ENCODE assay signal across 24 cellular contexts in genomic region chr7:15197359-15197977, GRCh38.
DNase-seq lines count a peak whose midpoint lies in the region; TF ChIP-seq lines count a peak whose summit lies in the region.
"Had no signal": no experiment of that assay in that cellular context is flagged by ENCODE, and none has a peak within 500 bp of the region (broad histone marks: within the 10 kb centered on the region; RNA-seq: fewer than 3 reads in every experiment).

No MANE protein-coding gene starts in this region.

- H3K27me3 ChIP-seq in SK-N-SH (ENCODE audit: insufficient read depth), result no peaks in the 10 kb centered on the region
- no peaks in the 10 kb centered on the region for H3K27me3 ChIP-seq in prostate gland (replicated peaks; ENCODE audit: insufficient read depth)
- H3K27me3 ChIP-seq: BE2C, SJCRH30 had no signal

- peak in 1 of 2 experiments; percentile 74; a peak in 3 of 4 replicates for TF ChIP-seq EP300 in SK-N-SH (IDR thresholded peaks at IDR 0.05; ENCODE audit: borderline replicate concordance in 1 of 2, low read depth in 1 of 2, low read length in 1 of 2)

- H2AFZ ChIP-seq in SK-N-SH (ENCODE audit: low read depth), result peak overlapping the region; percentile 4
- H2AFZ ChIP-seq: PC-9 had no signal

- TF ChIP-seq CTCF in SK-N-SH (IDR thresholded peaks at IDR 0.05), result no peak
- no peak for TF ChIP-seq CTCF in fibroblast of the aortic adventitia (IDR thresholded peaks at IDR 0.05; ENCODE audit: insufficient read depth, low read length)
- no peak for TF ChIP-seq CTCF in prostate gland (IDR thresholded peaks at IDR 0.05)

- no peaks in the 10 kb centered on the region for H3K36me3 ChIP-seq in SK-N-SH (replicated peaks in 1 of 2; ENCODE audit: control insufficient read depth in 1 of 2, insufficient read depth in 2 of 2, low read length in 1 of 2)
- no peaks in the 10 kb centered on the region for H3K36me3 ChIP-seq in prostate gland
- H3K36me3 ChIP-seq: BE2C, SJCRH30 had no signal

- no peaks in the 10 kb centered on the region for H3K79me2 ChIP-seq in SK-N-SH (ENCODE audit: insufficient read depth)

- H3K9me3 ChIP-seq in SK-N-SH (no peaks in the 10 kb centered on the region), prostate gland (no peaks in the 10 kb centered on the region)
- H3K9me3 ChIP-seq: BE2C, SJCRH30 had no signal

- TF ChIP-seq POLR2A in prostate gland (IDR thresholded peaks at IDR 0.05), result no peak

- peaks cover 11 to 17% of the 10 kb centered on the region in 2 experiments; a peak in 3 of 4 replicates for H3K4me1 ChIP-seq in SK-N-SH (ENCODE audit: control insufficient read depth in 1 of 2, insufficient read depth in 2 of 2, low read depth in 1 of 2, low read length in 1 of 2)
- no peaks in the 10 kb centered on the region for H3K4me1 ChIP-seq in prostate gland (replicated peaks)
- H3K4me1 ChIP-seq: SJCRH30 had no signal

- peak overlapping the region; percentile 71 to 96; a peak in 3 of 4 replicates for H3K27ac ChIP-seq in SK-N-SH (ENCODE audit: low read depth in 2 of 2, low read length in 1 of 2)
- H3K27ac ChIP-seq in prostate gland, result no peak overlapping the region
- H3K27ac ChIP-seq: 22Rv1, PC-9, SJCRH30 had no signal

- peak overlapping the region; percentile 69 for H3K4me2 ChIP-seq in SK-N-SH
- H3K4me2 ChIP-seq: PC-9 had no signal

- CTCF ChIA-PET in SK-N-SH (lab: Yijun Ruan, JAX), result interaction anchor here (0.7 to 3.9 kb wide), 7 partner anchors 9 to 523 kb away, joined by 3 to 31 read pairs (median 5); no protein-coding TSS in a partner anchor

- H3F3A ChIP-seq in SK-N-SH (replicated peaks; ENCODE audit: insufficient read depth), result peaks cover 31% of the 10 kb centered on the region

- no peaks in the 10 kb centered on the region for H3K9me2 ChIP-seq in SK-N-SH

- intact Hi-C loops in prostate gland (cut with DNase I), result no loop called here

- WGBS in SK-N-SH (ENCODE audit: low lambda C conversion rate), result 18% methylated on average over 4 of the region's 4 CpGs
- WGBS in prostate gland, result 74% methylated on average over 4 of the region's 4 CpGs

- POLR2A ChIA-PET in SK-N-SH (lab: Yijun Ruan, JAX), result no interaction called here

- DNase-seq in NCI-H82 (lab: John Stamatoyannopoulos, UW), result peak; percentile 23
- no peak for DNase-seq in NCI-H82 treated with DMSO at 0.1 percent for 48 hours (lab: John Stamatoyannopoulos, UW; ENCODE audit: unreplicated experiment)
- DNase-seq in SK-N-SH, result no peak
- DNase-seq in fibroblast of the aortic adventitia (ENCODE audit: low read depth), result peak; percentile 12
- no peak for DNase-seq in prostate gland (ENCODE audit: low spot score)
- DNase-seq in NCI-H187 (lab: John Stamatoyannopoulos, UW), result no peak
- DNase-seq in germinal center (ENCODE audit: low spot score), result no peak
- DNase-seq: ACHN; BE2C; CD8-positive, alpha-beta memory T cell; DMS153; DND-41; KBM-7; MV-4-11; NCI-H1105; NCI-H1436 treated with DMSO at 0.1 percent for 48 hours; NCI-H1930; NCI-H2107; NCI-H524; NCI-H748 treated with DMSO at 0.1 percent for 48 hours; NK-92 treated with Interleukin-12 subunit alpha and Interleukin-12 subunit beta, amount 100 ng/mL, for 24 hours; PC-9; SJCRH30 had no signal

- no peaks in the 10 kb centered on the region for H4K20me1 ChIP-seq in SK-N-SH (ENCODE audit: insufficient read depth)

- peak overlapping the region; percentile 20; the same call in 1 of the 2 replicates for H3K9ac ChIP-seq in SK-N-SH

- no peak for TF ChIP-seq RAD21 in SK-N-SH (IDR thresholded peaks at IDR 0.05; ENCODE audit: low read length)

- H3K4me3 ChIP-seq in SK-N-SH (ENCODE audit: low read depth in 2 of 2, low read length in 1 of 2) (no peak overlapping the region), fibroblast of the aortic adventitia (ENCODE audit: low read depth, low read length) (no peak overlapping the region), prostate gland (no peak overlapping the region)
- H3K4me3 ChIP-seq: PC-9, SJCRH30 had no signal

TF ChIP-seq in SK-N-SH, 30 proteins besides CTCF, POLR2A, EP300 and RAD21 (continues in another document):
- no peak for TF ChIP-seq ZBTB33 (IDR thresholded peaks at IDR 0.05; ENCODE audit: borderline replicate concordance, low read depth)
- TF ChIP-seq JUND (IDR thresholded peaks at IDR 0.05), result peak; percentile 42; the same call in 1 of the 2 replicates
- peak; percentile 64 for TF ChIP-seq PBX3 (IDR thresholded peaks at IDR 0.05)
- TF ChIP-seq POLR2AphosphoS5 (IDR thresholded peaks at IDR 0.05; ENCODE audit: low read depth, low read length), result no peak
- TF ChIP-seq FOXJ3 (CRISPR knock-in tag; IDR thresholded peaks at IDR 0.05), result no peak
- TF ChIP-seq TEAD4 (IDR thresholded peaks at IDR 0.05; ENCODE audit: borderline replicate concordance, insufficient read depth), result peak; percentile 61; the same call in 1 of the 2 replicates
- TF ChIP-seq NFIC (IDR thresholded peaks at IDR 0.05; ENCODE audit: borderline replicate concordance), result peak; percentile 39; the same call in 1 of the 2 replicates
- peak; percentile 72 for TF ChIP-seq TCF12 (IDR thresholded peaks at IDR 0.05)
- peak; percentile 52; the same call in 1 of the 2 replicates for TF ChIP-seq FOXM1 (IDR thresholded peaks at IDR 0.05; ENCODE audit: low read depth)
- no peak; the same call in 1 of the 2 replicates for TF ChIP-seq FOSL2 (IDR thresholded peaks at IDR 0.05; ENCODE audit: borderline replicate concordance, low read depth)
- TF ChIP-seq USF1 (IDR thresholded peaks at IDR 0.05; ENCODE audit: borderline replicate concordance, low read depth), result no peak
- TF ChIP-seq REST (IDR thresholded peaks at IDR 0.05; ENCODE audit: low read depth, low read length), result no peak
- no peak for TF ChIP-seq USF2 (IDR thresholded peaks at IDR 0.05; ENCODE audit: borderline replicate concordance, low read depth, low read length)
- TF ChIP-seq GABPA (IDR thresholded peaks at IDR 0.05; ENCODE audit: low read depth), result no peak

Comparison
In these comparisons a context has a peak if more than half of its experiments do, and no peak if none do; other contexts are left out.
1. DNase-seq: peak in NCI-H82 (single experiment) and fibroblast of the aortic adventitia (single experiment); none in NCI-H82 treated with DMSO at 0.1 percent for 48 hours (single experiment), SK-N-SH (single experiment), prostate gland (single experiment), NCI-H187 (0 of 2) and germinal center (single experiment).
2. H3K27ac ChIP-seq: peak in SK-N-SH (2 of 2); none in prostate gland (0 of 2).